Comparison of ENCODE assay signal across 8 cellular contexts in the genomic region with DNA sequence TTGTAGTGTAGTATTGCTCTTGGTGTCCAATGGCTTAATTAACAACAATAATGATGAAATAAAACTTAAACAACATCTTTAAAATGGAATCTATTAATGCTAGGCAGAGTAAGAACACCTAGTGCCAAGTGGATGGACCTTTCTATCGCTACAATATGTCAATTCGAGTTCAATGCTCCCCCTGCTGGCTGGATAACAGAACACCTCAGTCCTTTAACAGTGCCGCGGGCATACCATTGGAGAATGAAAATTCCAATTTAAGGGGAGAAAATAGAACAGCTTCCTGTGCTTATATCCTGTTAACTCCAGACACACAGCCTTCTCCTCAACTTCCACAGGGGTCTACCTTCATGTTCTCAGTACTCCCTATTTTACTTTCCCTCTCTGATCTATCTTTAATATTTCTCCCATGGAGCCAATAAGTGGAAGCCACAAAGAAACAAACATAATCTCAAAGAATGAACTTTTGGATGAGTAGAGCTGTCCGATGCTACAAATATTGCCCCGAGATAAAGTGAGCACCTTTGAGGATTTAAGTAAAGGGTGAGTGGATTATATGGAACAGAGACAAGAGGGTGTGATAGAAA. TPM values are rescaled to one million over a fixed set of nuclear protein-coding genes. Genes with fewer than 3 reads are reported as not detected.
DNase-seq lines count a peak whose midpoint lies in the region; ATAC-seq, FAIRE-seq and TF ChIP-seq lines count a peak whose summit lies in the region.

No MANE protein-coding gene starts in this region.

- H3K9me3 Mint-ChIP-seq in CD4-positive, alpha-beta T cell, result no peaks in the 10 kb centered on the region
- H3K9me3 Mint-ChIP-seq in activated CD4-positive, alpha-beta memory T cell treated with anti-CD3 and anti-CD28 coated beads for 36 hours, result no peaks in the 10 kb centered on the region

- no peaks in the 10 kb centered on the region for H4K20me1 ChIP-seq in endothelial cell of umbilical vein (replicated peaks; ENCODE audit: control insufficient read depth, extremely low read depth, insufficient read depth, low read length)

- peak; percentile 76 for TF ChIP-seq CTCF in CD4-positive, alpha-beta T cell (IDR thresholded peaks at IDR 0.05)
- peak; percentile 73 to 83 for TF ChIP-seq CTCF in endothelial cell of umbilical vein (IDR thresholded peaks at IDR 0.05; ENCODE audit: extremely low read depth in 1 of 2, insufficient read depth in 1 of 2, low read depth in 1 of 2, low read length in 2 of 2)

- H3K27me3 Mint-ChIP-seq in CD4-positive, alpha-beta T cell, result peaks cover 35% of the 10 kb centered on the region
- peaks cover 17% of the 10 kb centered on the region for H3K27me3 Mint-ChIP-seq in activated CD4-positive, alpha-beta memory T cell treated with anti-CD3 and anti-CD28 coated beads for 36 hours

- no peaks in the 10 kb centered on the region for H3K9me3 ChIP-seq in CD4-positive, alpha-beta T cell (ENCODE audit: control insufficient read depth, low read length)
- H3K9me3 ChIP-seq in endothelial cell of umbilical vein (replicated peaks; ENCODE audit: control insufficient read depth, insufficient read depth, low read length), result no peaks in the 10 kb centered on the region

- H3K27ac ChIP-seq in CD4-positive, alpha-beta T cell (ENCODE audit: low read depth, low read length), result no peak overlapping the region
- H3K27ac ChIP-seq in endothelial cell of umbilical vein (ENCODE audit: insufficient read depth, low read depth, low read length), result no peak overlapping the region
- no peak overlapping the region for H3K27ac ChIP-seq in substantia nigra (ENCODE audit: low read depth, low read length, poor library complexity, severe bottlenecking)

- no peaks in the 10 kb centered on the region for H3K36me3 ChIP-seq in endothelial cell of umbilical vein (ENCODE audit: control insufficient read depth in 2 of 2, extremely low read depth in 1 of 2, insufficient read depth in 2 of 2, low read length in 2 of 2)

- CTCF ChIA-PET in CD4-positive, alpha-beta T cell (lab: Charles Lee), result interaction anchor here (0.9 kb wide), 1 partner anchor 9 kb away, joined by 3 read pairs; no protein-coding TSS in a partner anchor
- CTCF ChIA-PET in activated CD4-positive, alpha-beta memory T cell treated with anti-CD3 and anti-CD28 coated beads for 36 hours (lab: Charles Lee), result interaction anchor here (0.7 to 2.6 kb wide), 13 partner anchors 8 to 1190 kb away, joined by 3 to 13 read pairs (median 4); a partner anchor contains a TSS
- CTCF ChIA-PET in endothelial cell of umbilical vein (lab: Charles Lee), result interaction anchor here (0.7 to 10.6 kb wide), 28 partner anchors 10 to 1254 kb away, joined by 3 to 276 read pairs (median 4); a partner anchor contains a TSS

- H3K27me3 ChIP-seq in CD4-positive, alpha-beta T cell (ENCODE audit: control insufficient read depth, insufficient read depth, low read length), result peaks cover 20% of the 10 kb centered on the region
- H3K27me3 ChIP-seq in endothelial cell of umbilical vein (ENCODE audit: control insufficient read depth in 2 of 2, insufficient read depth in 2 of 2, low read length in 2 of 2), result peaks cover 0 to 4% of the 10 kb centered on the region in 2 experiments

- DNase-seq in CD4-positive, alpha-beta T cell, result peak in 9 of 10 experiments; percentile 1 to 27 (median 12)
- DNase-seq in GM19239 (ENCODE audit: insufficient read length, low spot score), result peak; percentile 23
- peak; percentile 72 for DNase-seq in NCI-H748 treated with DMSO at 0.1 percent for 48 hours (lab: John Stamatoyannopoulos, UW)
- DNase-seq in activated CD4-positive, alpha-beta memory T cell treated with anti-CD3 and anti-CD28 coated beads for 36 hours, result peak; percentile 46
- DNase-seq in endothelial cell of umbilical vein (ENCODE audit: low read depth, low spot score), result peak; percentile 69
- peak; percentile 76 for DNase-seq in mucosa of gallbladder (ENCODE audit: low spot score)
- DNase-seq in substantia nigra (lab: John Stamatoyannopoulos, UW), result peak in 32 of 49 donors; percentile 1 to 67 (median 28)

- H3K36me3 Mint-ChIP-seq in CD4-positive, alpha-beta T cell (ENCODE audit: low read depth), result no peaks in the 10 kb centered on the region
- H3K36me3 Mint-ChIP-seq in activated CD4-positive, alpha-beta memory T cell treated with anti-CD3 and anti-CD28 coated beads for 36 hours, result no peaks in the 10 kb centered on the region

- TF ChIP-seq POLR2A in endothelial cell of umbilical vein (IDR thresholded peaks at IDR 0.05; ENCODE audit: low read depth, low read length), result no peak

- ATAC-seq in CD4-positive, alpha-beta T cell (ENCODE audit: poor library complexity), result peak; percentile 77
- ATAC-seq in HG03280 (IDR thresholded peaks at IDR 0.05; ENCODE audit: unreplicated experiment), result peak; percentile 90

- H3K4me1 Mint-ChIP-seq in CD4-positive, alpha-beta T cell (ENCODE audit: low read depth), result peaks cover 6% of the 10 kb centered on the region
- H3K4me1 Mint-ChIP-seq in activated CD4-positive, alpha-beta memory T cell treated with anti-CD3 and anti-CD28 coated beads for 36 hours (ENCODE audit: low read depth), result no peaks in the 10 kb centered on the region

- dilution Hi-C loops in endothelial cell of umbilical vein (cut with MboI; ENCODE audit: extremely low pct_ligation_motif_present, low sequenced_read_pairs), result loop anchor here (25.0 kb wide), 1 partner anchor 149 kb away; no protein-coding TSS in a partner anchor

- peak; percentile 90 for FAIRE-seq in GM19239 (lab: Jason Lieb, UNC)
- peak; percentile 95 for FAIRE-seq in endothelial cell of umbilical vein (lab: Jason Lieb, UNC)

- no peak overlapping the region for H3K4me3 ChIP-seq in endothelial cell of umbilical vein (replicated peaks in 1 of 3; ENCODE audit: insufficient read depth in 1 of 3, low read depth in 1 of 3, low read length in 3 of 3)

- peak overlapping the region; percentile 12 for H2AFZ ChIP-seq in endothelial cell of umbilical vein (ENCODE audit: low read depth, low read length)

- H3K4me1 ChIP-seq in endothelial cell of umbilical vein (ENCODE audit: control insufficient read depth, extremely low read depth, insufficient read depth, low read length), result no peaks in the 10 kb centered on the region

- H3K79me2 ChIP-seq in endothelial cell of umbilical vein (ENCODE audit: control insufficient read depth, insufficient read depth, low read length), result no peaks in the 10 kb centered on the region

- no peaks in the 10 kb centered on the region for H3K9me1 ChIP-seq in endothelial cell of umbilical vein (replicated peaks; ENCODE audit: control insufficient read depth, extremely low read depth, insufficient read depth, low read length)

- BruUV-seq in endothelial cell of umbilical vein (replicated peaks; lab: Mats Ljungman, UMichigan), result no TSS peak

- no peak overlapping the region for H3K4me3 Mint-ChIP-seq in CD4-positive, alpha-beta T cell
- no peak overlapping the region for H3K4me3 Mint-ChIP-seq in activated CD4-positive, alpha-beta memory T cell treated with anti-CD3 and anti-CD28 coated beads for 36 hours

- H3K9ac ChIP-seq in endothelial cell of umbilical vein (replicated peaks; ENCODE audit: extremely low read depth, insufficient read depth, low read length), result no peak overlapping the region

- POLR2A ChIA-PET in CD4-positive, alpha-beta T cell (lab: Charles Lee), result no interaction called here
- POLR2A ChIA-PET in activated CD4-positive, alpha-beta memory T cell treated with anti-CD3 and anti-CD28 coated beads for 36 hours (lab: Charles Lee), result no interaction called here
- POLR2A ChIA-PET in endothelial cell of umbilical vein (lab: Charles Lee), result no interaction called here

- no peak overlapping the region for H3K4me2 ChIP-seq in endothelial cell of umbilical vein (ENCODE audit: insufficient read depth, low read length)

- H3K27ac Mint-ChIP-seq in CD4-positive, alpha-beta T cell, result no peak overlapping the region
- H3K27ac Mint-ChIP-seq in activated CD4-positive, alpha-beta memory T cell treated with anti-CD3 and anti-CD28 coated beads for 36 hours, result no peak overlapping the region

- intact Hi-C loops in CD4-positive, alpha-beta T cell (cut with DNase I, micrococcal nuclease), result loop anchor here (5.0 to 10.0 kb wide), 2 partner anchors 1254 to 1261 kb away; no protein-coding TSS in a partner anchor
- intact Hi-C loops in activated CD4-positive, alpha-beta memory T cell treated with anti-CD3 and anti-CD28 coated beads for 36 hours (cut with micrococcal nuclease), result loop anchor here (5.0 kb wide), 1 partner anchor 1189 kb away; no protein-coding TSS in a partner anchor
- intact Hi-C loops in endothelial cell of umbilical vein (cut with micrococcal nuclease), result loop anchor here (1.0 to 2.0 kb wide), 3 partner anchors 41 to 721 kb away; no protein-coding TSS in a partner anchor

TF ChIP-seq in endothelial cell of umbilical vein, 7 proteins besides CTCF, POLR2A, EP300 and RAD21:
- TF ChIP-seq, protein P1, sequence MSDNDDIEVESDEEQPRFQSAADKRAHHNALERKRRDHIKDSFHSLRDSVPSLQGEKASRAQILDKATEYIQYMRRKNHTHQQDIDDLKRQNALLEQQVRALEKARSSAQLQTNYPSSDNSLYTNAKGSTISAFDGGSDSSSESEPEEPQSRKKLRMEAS (IDR thresholded peaks at IDR 0.05; ENCODE audit: insufficient read depth, insufficient read length), result no peak
- TF ChIP-seq JUN (IDR thresholded peaks at IDR 0.05; ENCODE audit: borderline replicate concordance, insufficient read depth, insufficient read length, low read depth) (no peak), MYC (IDR thresholded peaks at IDR 0.05; ENCODE audit: low read depth, low read length) (no peak), FOS (IDR thresholded peaks at IDR 0.05; ENCODE audit: borderline replicate concordance, insufficient read depth, low read length) (no peak), GATA2 (IDR thresholded peaks at IDR 0.05; ENCODE audit: insufficient read depth, insufficient read length, low read depth, low read length) (no peak), POLR2AphosphoS5 (IDR thresholded peaks at IDR 0.05; ENCODE audit: insufficient read depth, low read depth, low read length) (no peak), EZH2 (IDR thresholded peaks at IDR 0.05; ENCODE audit: borderline replicate concordance, low read depth, low read length, severe bottlenecking) (no peak)

RNA-seq across cellular contexts. Expression of a gene that starts 41.4 kb away (rescaled TPM):
- under 1 TPM; 0.28 to 0.33 TPM for total RNA-seq in CD4-positive, alpha-beta T cell
- total RNA-seq in activated CD4-positive, alpha-beta memory T cell treated with anti-CD3 and anti-CD28 coated beads for 36 hours, result not detected
- total RNA-seq in endothelial cell of umbilical vein, result 5.6 and 40.8 TPM in 2 replicates
- 26.9 and 28.9 TPM in 2 replicates for polyA plus RNA-seq in endothelial cell of umbilical vein
- 20.3 and 26.0 TPM in 2 replicates for polyA plus RNA-seq in endothelial cell of umbilical vein (2011; cell fraction: cytosol; rRNA removed)
- polyA plus RNA-seq in endothelial cell of umbilical vein (2011; cell fraction: nucleus; rRNA removed), result 45.0 and 63.2 TPM in 2 replicates
- polyA plus RNA-seq in endothelial cell of umbilical vein (2012), result 3.9 and 5.7 TPM in 2 replicates
- 31.0 and 41.5 TPM in 2 replicates for polyA minus RNA-seq in endothelial cell of umbilical vein
- polyA minus RNA-seq in endothelial cell of umbilical vein (2011; cell fraction: cytosol; rRNA and poly(A)+ RNA removed), result not detected
- 17.7 and 24.1 TPM in 2 replicates for polyA minus RNA-seq in endothelial cell of umbilical vein (2011; cell fraction: nucleus; rRNA and poly(A)+ RNA removed)
- 478 TPM for total RNA-seq in mucosa of gallbladder

Comparison
In these comparisons a context has a peak if more than half of its experiments do, and no peak if none do; other contexts are left out.
1. DNase-seq: peak in every context shown above with its lines; median percentile 76 in mucosa of gallbladder; 72 in NCI-H748 treated with DMSO at 0.1 percent for 48 hours; 69 in endothelial cell of umbilical vein; 46 in activated CD4-positive, alpha-beta memory T cell treated with anti-CD3 and anti-CD28 coated beads for 36 hours; 28 in substantia nigra; 23 in GM19239; 12 in CD4-positive, alpha-beta T cell.